Comparison of ENCODE assay signal across 8 cellular contexts in the genomic region with DNA sequence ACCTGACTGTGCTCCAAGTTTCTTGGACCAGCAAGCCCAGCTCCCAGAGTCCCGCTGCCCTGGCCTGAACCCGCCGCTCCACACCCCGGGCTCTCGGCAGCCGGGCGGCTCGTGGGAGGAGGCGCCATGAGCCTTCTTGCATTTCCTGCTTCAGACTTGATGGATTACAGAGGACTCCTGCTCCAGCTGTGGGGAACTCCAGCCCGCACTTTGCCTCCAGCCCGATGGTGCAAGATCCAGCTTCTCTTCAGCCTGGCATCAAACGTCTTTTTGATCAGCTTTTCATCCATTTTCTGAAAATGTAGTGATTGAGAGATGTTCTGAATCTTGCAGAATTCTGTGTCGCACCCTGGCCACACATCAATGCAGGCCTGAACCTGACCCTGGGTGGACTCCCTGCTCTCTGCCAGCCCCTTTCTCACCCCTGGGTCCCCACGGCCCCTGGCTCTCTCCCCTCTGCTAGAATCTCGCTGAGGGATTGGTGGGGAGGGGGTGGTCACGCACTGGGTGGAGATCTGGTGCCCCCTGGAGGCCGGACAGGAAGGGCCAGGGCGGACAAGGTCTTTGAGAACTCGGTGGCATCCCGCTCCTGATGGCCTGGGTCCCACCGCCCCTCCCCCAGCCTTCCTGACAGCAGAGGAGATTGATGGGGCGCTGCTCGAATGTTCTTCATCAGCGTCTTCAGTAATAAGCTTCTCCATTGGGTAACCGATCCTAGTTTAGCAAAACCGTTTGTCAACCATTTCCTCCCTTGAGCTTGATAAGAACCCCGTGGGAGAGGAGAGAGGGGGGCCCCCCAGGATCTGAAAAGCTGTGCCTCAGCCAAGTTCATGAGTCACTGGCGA. TPM values are rescaled to one million over a fixed set of nuclear protein-coding genes. Genes with fewer than 3 reads are reported as not detected.
DNase-seq lines count a peak whose midpoint lies in the region; ATAC-seq, FAIRE-seq and TF ChIP-seq lines count a peak whose summit lies in the region.

No MANE protein-coding gene starts in this region.

- peak overlapping the region; percentile 72 to 79 for H3K4me3 Mint-ChIP-seq in activated T-cell treated with anti-CD3 and anti-CD28 coated beads, Interleukin-2, amount 50 U/mL, for 72 hours

- H4K20me1 ChIP-seq in PC-3 (ENCODE audit: low read length) = no peaks in the 10 kb centered on the region

- no TSS peak for BruUV-seq in PC-3 (replicated peaks; lab: Mats Ljungman, UMichigan)

- peaks cover 20% of the 10 kb centered on the region for H3K4me1 ChIP-seq in PC-3 (ENCODE audit: insufficient read depth, low read length)
- peaks cover 19 to 50% (median 33%) of the 10 kb centered on the region in 3 donors for H3K4me1 ChIP-seq in esophagus squamous epithelium

- H3K9me3 ChIP-seq in PC-3 (ENCODE audit: low read length) (no peaks in the 10 kb centered on the region), esophagus squamous epithelium (no peaks in the 10 kb centered on the region)

- DNase-seq in COLO829 (ENCODE audit: low spot score) = peak; percentile 93
- peak; percentile 84 for DNase-seq in HTR-8/SVneo (ENCODE audit: insufficient read length, low spot score)
- DNase-seq in PC-3 = peak; percentile 78
- peak; percentile 80 to 85 for DNase-seq in activated T-cell treated with anti-CD3 and anti-CD28 coated beads, Interleukin-2, amount 50 U/mL, for 72 hours
- no peak for DNase-seq in esophagus squamous epithelium (lab: John Stamatoyannopoulos, UW)
- DNase-seq in myocyte (ENCODE audit: low read depth) = peak; percentile 76
- DNase-seq in stimulated activated CD8-positive, alpha-beta memory T cell treated with anti-CD3 and anti-CD28 coated beads, Interleukin-7, amount 100 ng/mL, for 1 hour (ENCODE audit: low read depth in 2 of 2) = peak; percentile 35 to 44
- no peak for DNase-seq in mesenteric fat pad (ENCODE audit: low spot score)

- POLR2A ChIA-PET in PC-3 (lab: Charles Lee; ENCODE audit: unreplicated experiment) = interaction anchor here (0.6 kb wide), 1 partner anchor 277 kb away, joined by 5 read pairs; no protein-coding TSS in a partner anchor

- H3K9me2 ChIP-seq in PC-3 (replicated peaks; ENCODE audit: low read length) = no peaks in the 10 kb centered on the region

- H3K9me3 Mint-ChIP-seq in activated T-cell treated with anti-CD3 and anti-CD28 coated beads, Interleukin-2, amount 50 U/mL, for 72 hours = no peaks in the 10 kb centered on the region

- H3K36me3 Mint-ChIP-seq in activated T-cell treated with anti-CD3 and anti-CD28 coated beads, Interleukin-2, amount 50 U/mL, for 72 hours (ENCODE audit: insufficient read depth in 2 of 2) = no peaks in the 10 kb centered on the region

- H3K4me3 ChIP-seq in PC-3 (ENCODE audit: low read length) = peak overlapping the region; percentile 62
- peak overlapping the region; percentile 3 to 64 (median 43) for H3K4me3 ChIP-seq in esophagus squamous epithelium

- H3K27ac ChIP-seq in PC-3 (ENCODE audit: low read length) = no peak overlapping the region; the same call in 1 of the 2 replicates
- H3K27ac ChIP-seq in esophagus squamous epithelium = peak overlapping the region; percentile 55 to 89 (median 84)

- H3K79me2 ChIP-seq in PC-3 (ENCODE audit: low read length) = no peaks in the 10 kb centered on the region

- peak overlapping the region; percentile 3; the same call in 1 of the 2 replicates for H3K9ac ChIP-seq in PC-3 (ENCODE audit: low read length)

- no peaks in the 10 kb centered on the region for H3K27me3 Mint-ChIP-seq in activated T-cell treated with anti-CD3 and anti-CD28 coated beads, Interleukin-2, amount 50 U/mL, for 72 hours (ENCODE audit: low read depth)

- H3K27me3 ChIP-seq in PC-3 (ENCODE audit: low read length) = no peaks in the 10 kb centered on the region
- H3K27me3 ChIP-seq in esophagus squamous epithelium = no peaks in the 10 kb centered on the region

- peak; percentile 62 for FAIRE-seq in HTR-8/SVneo (lab: Jason Lieb, UNC)

- CTCF ChIA-PET in PC-3 (lab: Charles Lee) = interaction anchor here (0.6 to 1.1 kb wide), 7 partner anchors 8 to 503 kb away, joined by 3 to 5 read pairs (median 3); no protein-coding TSS in a partner anchor

- peak in 1 of 4 donors; percentile 28 for TF ChIP-seq POLR2A in esophagus squamous epithelium (IDR thresholded peaks at IDR 0.05)

- intact Hi-C loops in PC-3 (cut with micrococcal nuclease) = loop anchor here (2.0 kb wide), 2 partner anchors 353 to 477 kb away; a partner anchor contains a TSS
- intact Hi-C loops in esophagus squamous epithelium (cut with DNase I) = no loop called here

- H3K4me2 ChIP-seq in PC-3 (ENCODE audit: low read length) = peak overlapping the region; percentile 88

- TF ChIP-seq CTCF in PC-3 (conservative IDR thresholded peaks at IDR 0.05; ENCODE audit: low read depth, low read length) = peak; percentile 73
- TF ChIP-seq CTCF in esophagus squamous epithelium (IDR thresholded peaks at IDR 0.05) = peak in 5 of 6 experiments; percentile 33 to 57 (median 53)

- 0 to 2% methylated on average over 7 of the region's 28 CpGs for WGBS in esophagus squamous epithelium, 2 donors

- H2AFZ ChIP-seq in PC-3 (ENCODE audit: low read length) = peak overlapping the region; percentile 88

- H3F3A ChIP-seq in PC-3 (ENCODE audit: low read length, unreplicated experiment) = no peaks in the 10 kb centered on the region

- peaks cover 36% of the 10 kb centered on the region for H3K4me1 Mint-ChIP-seq in activated T-cell treated with anti-CD3 and anti-CD28 coated beads, Interleukin-2, amount 50 U/mL, for 72 hours (ENCODE audit: low read depth)

- peak; percentile 68 for ATAC-seq in PC-3
- ATAC-seq in activated T-cell treated with anti-CD3 and anti-CD28 coated beads, Interleukin-2, amount 50 U/mL, for 72 hours (replicated peaks in 1 of 2) = peak; percentile 77 to 83

- no peaks in the 10 kb centered on the region for H3K36me3 ChIP-seq in PC-3 (ENCODE audit: low read depth, low read length)
- no peaks in the 10 kb centered on the region for H3K36me3 ChIP-seq in esophagus squamous epithelium

- peak overlapping the region; percentile 63 for H3K27ac Mint-ChIP-seq in activated T-cell treated with anti-CD3 and anti-CD28 coated beads, Interleukin-2, amount 50 U/mL, for 72 hours

RNA-seq across cellular contexts. Expression of a gene that starts 12.1 kb away (rescaled TPM):
- total RNA-seq in PC-3 (2014; rRNA removed) (0.11 TPM in 1 of 2 replicates, not detected in the other), esophagus squamous epithelium (1 to 10 TPM in 2 of 4 donors, under 1 TPM in 2; 0.11 to 1.9 (median 0.99) TPM), myocyte (not detected in 2 replicates), mesenteric fat pad (17.6 TPM)
- under 1 TPM; 0.19 to 0.31 TPM for total RNA-seq in activated T-cell treated with anti-CD3 and anti-CD28 coated beads, Interleukin-2, amount 50 U/mL, for 72 hours
- not detected for polyA plus RNA-seq in myocyte (2012)

Comparison
In these comparisons a context has a peak if more than half of its experiments do, and no peak if none do; other contexts are left out.
1. DNase-seq: peak in COLO829 (single experiment), HTR-8/SVneo (single experiment), PC-3 (single experiment), activated T-cell treated with anti-CD3 and anti-CD28 coated beads, Interleukin-2, amount 50 U/mL, for 72 hours (2 of 2), myocyte (single experiment) and stimulated activated CD8-positive, alpha-beta memory T cell treated with anti-CD3 and anti-CD28 coated beads, Interleukin-7, amount 100 ng/mL, for 1 hour (2 of 2); none in esophagus squamous epithelium (single experiment) and mesenteric fat pad (single experiment).